In the genomic region with DNA sequence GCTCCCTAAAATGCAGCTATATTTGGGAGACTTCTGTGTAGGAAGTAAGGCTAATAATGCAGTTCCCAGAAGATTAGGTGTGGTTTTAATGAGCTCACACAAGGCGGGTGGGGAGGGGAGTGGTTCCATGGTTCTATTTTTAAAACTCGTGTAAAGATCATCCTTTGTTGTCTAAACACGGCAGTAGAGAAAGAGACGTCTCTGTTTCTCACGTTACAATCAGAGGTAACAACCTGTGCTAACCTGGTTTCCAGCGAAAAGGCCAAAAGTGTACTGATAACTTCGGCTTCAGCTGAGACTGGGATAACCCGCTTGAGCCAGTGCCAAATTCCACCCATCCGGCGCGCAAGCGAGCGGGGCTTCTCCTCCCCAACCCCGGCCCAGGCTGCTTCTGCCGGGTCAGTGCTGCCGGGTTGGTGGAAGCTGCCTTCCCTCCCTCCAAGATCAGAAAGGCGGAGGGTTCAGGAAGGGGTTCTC, we compare ENCODE assay signal across 10 cellular contexts. TPM values are rescaled to one million over a fixed set of nuclear protein-coding genes. Genes with fewer than 3 reads are reported as not detected.
A peak's percentile ranks its signal among the peaks of the same experiment; 100 is the strongest.
DNase-seq lines count a peak whose midpoint lies in the region; ATAC-seq and TF ChIP-seq lines count a peak whose summit lies in the region.
"Had no signal": no experiment of that assay in that cellular context is flagged by ENCODE, and none has a peak within 500 bp of the region (broad histone marks: within the 10 kb centered on the region; RNA-seq: fewer than 3 reads in every experiment).

No MANE protein-coding gene starts in this region.

- no peak overlapping the region for H3K27ac ChIP-seq in DOHH2 (ENCODE audit: low read depth, low read length)

- peak; percentile 54 for DNase-seq in SW480 (ENCODE audit: low spot score)
- DNase-seq in left cardiac atrium = peak; percentile 76
- peak; percentile 38 for DNase-seq in renal cortical epithelial cell (ENCODE audit: low read depth)
- no peak for DNase-seq in anterior cingulate cortex (lab: John Stamatoyannopoulos, UW)
- DNase-seq in NCI-H2196 (lab: John Stamatoyannopoulos, UW; ENCODE audit: unreplicated experiment) = no peak
- DNase-seq: foreskin fibroblast, NCI-H2081 had no signal

- H3K9me3 ChIP-seq in DOHH2 (ENCODE audit: control insufficient read depth, insufficient read depth, low read length) = no peaks in the 10 kb centered on the region

- intact Hi-C loops in left cardiac atrium (cut with DNase I) = no loop called here

- no peaks in the 10 kb centered on the region for H3K9me2 ChIP-seq in DOHH2 (replicated peaks; ENCODE audit: control insufficient read depth, low read length)

- H3K79me2 ChIP-seq in DOHH2 (ENCODE audit: control insufficient read depth, low read length) = peaks cover 14% of the 10 kb centered on the region

- peaks cover 75% of the 10 kb centered on the region for H3K4me1 ChIP-seq in DOHH2 (ENCODE audit: control insufficient read depth, low read length)

- no peak for TF ChIP-seq CTCF in DOHH2 (IDR thresholded peaks at IDR 0.05; ENCODE audit: low read depth, low read length, poor library complexity, severe bottlenecking)

- H3K36me3 ChIP-seq in DOHH2 (ENCODE audit: control insufficient read depth, low read length) = no peaks in the 10 kb centered on the region

- H3K4me3 ChIP-seq in DOHH2 (ENCODE audit: low read length) = peak overlapping the region; percentile 52

- peak overlapping the region; percentile 60 for H3K4me2 ChIP-seq in DOHH2 (ENCODE audit: low read length)

- H3F3A ChIP-seq in DOHH2 (ENCODE audit: control insufficient read depth, insufficient read depth) = peaks cover 14% of the 10 kb centered on the region

- ATAC-seq in left cardiac atrium (peak in 1 of 2 donors; percentile 1), HG03342 (IDR thresholded peaks at IDR 0.05; ENCODE audit: unreplicated experiment) (no peak), HG02571 (IDR thresholded peaks at IDR 0.05; ENCODE audit: unreplicated experiment) (no peak)

- no peaks in the 10 kb centered on the region for H3K27me3 ChIP-seq in DOHH2 (ENCODE audit: control insufficient read depth, low read length)

- no peaks in the 10 kb centered on the region for H4K20me1 ChIP-seq in DOHH2 (ENCODE audit: control insufficient read depth, insufficient read depth, low read depth, low read length)

RNA-seq across cellular contexts. Expression of a gene that starts 2.5 kb away (rescaled TPM):
- total RNA-seq in left cardiac atrium = 10 to 100 TPM; 13.1 to 25.2 TPM
- total RNA-seq in renal cortical epithelial cell = 2.1 and 10.9 TPM in 2 replicates

Comparison
In these comparisons a context has a peak if more than half of its experiments do, and no peak if none do; other contexts are left out.
1. DNase-seq: peak in SW480 (single experiment), left cardiac atrium (single experiment) and renal cortical epithelial cell (single experiment); none in anterior cingulate cortex (0 of 58) and NCI-H2196 (single experiment).